ENCODE assay signal across 19 cellular contexts in genomic region chr17:17999364-18000007, GRCh38. TPM values are rescaled to one million over a fixed set of nuclear protein-coding genes. Genes with fewer than 3 reads are reported as not detected.
DNase-seq lines count a peak whose midpoint lies in the region; ATAC-seq and TF ChIP-seq lines count a peak whose summit lies in the region.
"Had no signal": no experiment of that assay in that cellular context is flagged by ENCODE, and none has a peak within 500 bp of the region (broad histone marks: within the 10 kb centered on the region; RNA-seq: fewer than 3 reads in every experiment).

No MANE protein-coding gene starts in this region.

- no peak overlapping the region for H2AFZ ChIP-seq in osteoblast (ENCODE audit: low read length)

- H3K79me2 ChIP-seq in osteoblast (ENCODE audit: insufficient read depth, low read length) = no peaks in the 10 kb centered on the region

- TF ChIP-seq CTCF in choroid plexus epithelial cell (conservative IDR thresholded peaks at IDR 0.05; ENCODE audit: low read depth, low read length) = no peak
- no peak for TF ChIP-seq CTCF in osteoblast (IDR thresholded peaks at IDR 0.05; ENCODE audit: extremely low read depth, low read depth, low read length)
- TF ChIP-seq CTCF in tibial artery (IDR thresholded peaks at IDR 0.05) = no peak

- DNase-seq in NCI-H748 (lab: John Stamatoyannopoulos, UW; ENCODE audit: unreplicated experiment) = peak; percentile 22
- DNase-seq in NCI-H748 treated with DMSO at 0.1 percent for 48 hours (lab: John Stamatoyannopoulos, UW) = no peak
- DNase-seq in NCI-H69 (lab: John Stamatoyannopoulos, UW) = peak; percentile 10
- peak; percentile 23 for DNase-seq in choroid plexus epithelial cell (ENCODE audit: low read depth)
- peak; percentile 82 for DNase-seq in osteoblast (ENCODE audit: insufficient read length, low spot score, missing footprints)
- DNase-seq in tibial artery = no peak
- DNase-seq in anterior cingulate cortex (lab: John Stamatoyannopoulos, UW) = no peak
- DNase-seq: activated CD4-positive, alpha-beta T cell treated with anti-CD3 and anti-CD28 coated beads for 1 hour; CD8-positive, alpha-beta T cell; effector CD8-positive, alpha-beta T cell; EL; NCI-H187 treated with DMSO at 0.1 percent for 48 hours; NCI-H524 treated with DMSO at 0.1 percent for 48 hours; occipital lobe; Peyer's patch had no signal

- no peak for ATAC-seq in GM21737 (IDR thresholded peaks at IDR 0.05; ENCODE audit: unreplicated experiment)
- ATAC-seq: CD8-positive, alpha-beta T cell had no signal

- peaks cover 2% of the 10 kb centered on the region for H4K20me1 ChIP-seq in osteoblast (ENCODE audit: insufficient read depth, low read length)

- H3K4me1 ChIP-seq in osteoblast (ENCODE audit: insufficient read depth, low read length) = no peaks in the 10 kb centered on the region
- H3K4me1 ChIP-seq in tibial artery = no peaks in the 10 kb centered on the region
- H3K4me1 ChIP-seq: Peyer's patch had no signal

- H3K9me3 ChIP-seq in osteoblast (ENCODE audit: low read depth, low read length) (no peaks in the 10 kb centered on the region), tibial artery (no peaks in the 10 kb centered on the region)
- H3K9me3 ChIP-seq: Peyer's patch, right atrium auricular region had no signal

- H3K27ac ChIP-seq in osteoblast (ENCODE audit: low read depth, low read length) (no peak overlapping the region), tibial artery (no peak overlapping the region)
- H3K27ac ChIP-seq: cardiac muscle cell, Peyer's patch, right atrium auricular region had no signal

- intact Hi-C loops in tibial artery (cut with DNase I; ENCODE audit: low total_unique reads) = no loop called here

- no peak overlapping the region for H3K4me2 ChIP-seq in osteoblast (ENCODE audit: insufficient read depth, low read length)

- H3K36me3 ChIP-seq in osteoblast (ENCODE audit: insufficient read depth, low read length) = no peaks in the 10 kb centered on the region
- H3K36me3 ChIP-seq in tibial artery = peaks cover 0 to 28% (median 0%) of the 10 kb centered on the region in 3 donors
- H3K36me3 ChIP-seq: cardiac muscle cell, Peyer's patch, right atrium auricular region had no signal

- no peaks in the 10 kb centered on the region for H3K27me3 ChIP-seq in osteoblast (ENCODE audit: insufficient read depth, low read length)
- no peaks in the 10 kb centered on the region for H3K27me3 ChIP-seq in tibial artery
- H3K27me3 ChIP-seq: cardiac muscle cell, Peyer's patch, right atrium auricular region had no signal

- H3K4me3 ChIP-seq in choroid plexus epithelial cell (ENCODE audit: low read depth, low read length) (no peak overlapping the region), osteoblast (ENCODE audit: insufficient read depth, low read length) (no peak overlapping the region), tibial artery (no peak overlapping the region)
- H3K4me3 ChIP-seq: cardiac muscle cell, Peyer's patch, right atrium auricular region had no signal

RNA-seq across cellular contexts. Expression of gene DRC3, which starts 26.8 kb away (rescaled TPM):
- 1.8 and 2.9 TPM in 2 replicates for total RNA-seq in osteoblast
- total RNA-seq: mononuclear cell had no signal

RNA-seq across cellular contexts. Expression of gene TOM1L2, which starts 27.3 kb away (rescaled TPM):
- 32.1 and 38.7 TPM in 2 replicates for total RNA-seq in osteoblast

RNA-seq across cellular contexts. Expression of gene ATPAF2, which starts 39.5 kb away (rescaled TPM):
- total RNA-seq in osteoblast = 19.2 and 20.3 TPM in 2 replicates

RNA-seq across cellular contexts. Expression of gene GID4, which starts 39.7 kb away (rescaled TPM):
- total RNA-seq in osteoblast = 13.0 and 13.3 TPM in 2 replicates

Comparison
In these comparisons a context has a peak if more than half of its experiments do, and no peak if none do; other contexts are left out.
1. DNase-seq: peak in NCI-H748 (single experiment), NCI-H69 (single experiment), choroid plexus epithelial cell (single experiment) and osteoblast (single experiment); none in NCI-H748 treated with DMSO at 0.1 percent for 48 hours (single experiment), tibial artery (0 of 2) and anterior cingulate cortex (0 of 58).